ENCODE assay signal across 8 cellular contexts in genomic region chr13:24159921-24160324, GRCh38. TPM values are rescaled to one million over a fixed set of nuclear protein-coding genes. Genes with fewer than 3 reads are reported as not detected.
DNase-seq lines count a peak whose midpoint lies in the region; ATAC-seq and TF ChIP-seq lines count a peak whose summit lies in the region.

No MANE protein-coding gene starts in this region.

- H3K36me3 ChIP-seq in CD4-positive, CD25-positive, alpha-beta regulatory T cell (ENCODE audit: control insufficient read depth, insufficient read depth, low read length) = peaks cover under 1% of the 10 kb centered on the region
- H3K36me3 ChIP-seq in MG63 = no peaks in the 10 kb centered on the region

- H3K36me3 Mint-ChIP-seq in CD4-positive, CD25-positive, alpha-beta regulatory T cell = no peaks in the 10 kb centered on the region
- H3K36me3 Mint-ChIP-seq in nephron progenitor cell (ENCODE audit: low read depth) = no peaks in the 10 kb centered on the region

- ATAC-seq in CD4-positive, CD25-positive, alpha-beta regulatory T cell (ENCODE audit: low read depth in 2 of 2) = no peak
- ATAC-seq in GM21529 (IDR thresholded peaks at IDR 0.05; ENCODE audit: unreplicated experiment) (no peak), GM21619 (IDR thresholded peaks at IDR 0.05; ENCODE audit: unreplicated experiment) (no peak), GM21528 (IDR thresholded peaks at IDR 0.05; ENCODE audit: low FRiP score, unreplicated experiment) (no peak)

- peak overlapping the region in 2 of 3 donors; percentile 41 to 69 for H3K27ac Mint-ChIP-seq in CD4-positive, CD25-positive, alpha-beta regulatory T cell
- no peak overlapping the region for H3K27ac Mint-ChIP-seq in nephron progenitor cell

- no peaks in the 10 kb centered on the region for H3K9me3 ChIP-seq in CD4-positive, CD25-positive, alpha-beta regulatory T cell (ENCODE audit: control insufficient read depth in 2 of 2, low read length in 2 of 2)
- no peaks in the 10 kb centered on the region for H3K9me3 ChIP-seq in MG63

- DNase-seq in CD4-positive, CD25-positive, alpha-beta regulatory T cell = no peak
- DNase-seq in MG63 (peak; percentile 32), dermis blood vessel endothelial cell (peak; percentile 17), nephron progenitor cell (peak; percentile 51), NK-92 (lab: John Stamatoyannopoulos, UW; ENCODE audit: unreplicated experiment) (no peak)

- H3K27me3 ChIP-seq in CD4-positive, CD25-positive, alpha-beta regulatory T cell (ENCODE audit: control insufficient read depth, insufficient read depth, low read length) = no peaks in the 10 kb centered on the region
- H3K27me3 ChIP-seq in MG63 = no peaks in the 10 kb centered on the region

- no peak for TF ChIP-seq CTCF in nephron progenitor cell (IDR thresholded peaks at IDR 0.05)

- H3K27me3 Mint-ChIP-seq in CD4-positive, CD25-positive, alpha-beta regulatory T cell = peaks cover 17% of the 10 kb centered on the region
- H3K27me3 Mint-ChIP-seq in nephron progenitor cell (ENCODE audit: low read depth, poor library complexity) = peaks cover 36% of the 10 kb centered on the region

- peaks cover 3 to 32% (median 21%) of the 10 kb centered on the region in 4 donors for H3K4me1 Mint-ChIP-seq in CD4-positive, CD25-positive, alpha-beta regulatory T cell
- peaks cover 25% of the 10 kb centered on the region for H3K4me1 Mint-ChIP-seq in nephron progenitor cell

- H3K4me3 ChIP-seq in CD4-positive, CD25-positive, alpha-beta regulatory T cell (ENCODE audit: low read depth, low read length) = no peak overlapping the region
- peak overlapping the region; percentile 95 for H3K4me3 ChIP-seq in MG63

- peak overlapping the region; percentile 87 to 98 (median 88) for H3K4me3 Mint-ChIP-seq in CD4-positive, CD25-positive, alpha-beta regulatory T cell
- peak overlapping the region; percentile 80 for H3K4me3 Mint-ChIP-seq in nephron progenitor cell

- H3K9me3 Mint-ChIP-seq in CD4-positive, CD25-positive, alpha-beta regulatory T cell = no peaks in the 10 kb centered on the region
- H3K9me3 Mint-ChIP-seq in nephron progenitor cell = no peaks in the 10 kb centered on the region

- H3K4me1 ChIP-seq in CD4-positive, CD25-positive, alpha-beta regulatory T cell (ENCODE audit: control insufficient read depth, insufficient read depth, low read length, poor library complexity, severe bottlenecking) = peaks cover 29% of the 10 kb centered on the region

- H3K27ac ChIP-seq in CD4-positive, CD25-positive, alpha-beta regulatory T cell (ENCODE audit: insufficient read depth, low read length, poor library complexity, severe bottlenecking) = peak overlapping the region; percentile 47

RNA-seq across cellular contexts. Expression of gene SPATA13, which starts 0.6 kb away (rescaled TPM):
- 115 TPM for total RNA-seq in CD4-positive, CD25-positive, alpha-beta regulatory T cell
- polyA plus RNA-seq in CD4-positive, CD25-positive, alpha-beta regulatory T cell = 100 to 1,000 TPM in 1 of 4 donors, 10 to 100 TPM in 3; 80.9 to 106 (median 87.3) TPM
- total RNA-seq in MG63 (2014; rRNA removed; shearing (Covaris generic); ENCODE audit: low replicate concordance) = 3.7 and 3.9 TPM in 2 replicates
- 2.4 and 2.6 TPM in 2 replicates for total RNA-seq in dermis blood vessel endothelial cell

Comparison
In these comparisons a context has a peak if more than half of its experiments do, and no peak if none do; other contexts are left out.
1. DNase-seq: peak in MG63 (single experiment), dermis blood vessel endothelial cell (single experiment) and nephron progenitor cell (single experiment); none in CD4-positive, CD25-positive, alpha-beta regulatory T cell (0 of 3) and NK-92 (single experiment).
2. RNA of gene SPATA13, which starts 0.6 kb away (total RNA-seq): 115 TPM in CD4-positive, CD25-positive, alpha-beta regulatory T cell (single experiment); 3.7 to 3.9 TPM in MG63 and 2.4 to 2.6 TPM in dermis blood vessel endothelial cell; every median in the first group is over 10 times any median in the second.